Comparison of ENCODE assay signal across 9 cellular contexts in genomic region chr11:71977743-71978418, GRCh38. TPM values are rescaled to one million over a fixed set of nuclear protein-coding genes. Genes with fewer than 3 reads are reported as not detected.
DNase-seq lines count a peak whose midpoint lies in the region; ATAC-seq and TF ChIP-seq lines count a peak whose summit lies in the region.
"Had no signal": no experiment of that assay in that cellular context is flagged by ENCODE, and none has a peak within 500 bp of the region (broad histone marks: within the 10 kb centered on the region; RNA-seq: fewer than 3 reads in every experiment).

No MANE protein-coding gene starts in this region.

- ATAC-seq in gastroesophageal sphincter: peak; percentile 41
- ATAC-seq in GM18502 (IDR thresholded peaks at IDR 0.05; ENCODE audit: poor library complexity, unreplicated experiment): no peak
- ATAC-seq in HG03045 (IDR thresholded peaks at IDR 0.05; ENCODE audit: unreplicated experiment): no peak

- TF ChIP-seq CTCF in HEK293 (tag by site-specific recombination; IDR thresholded peaks at IDR 0.05) (0 out of 2 replicates have a peak, but pooled peaks have one; percentile 33), OCI-LY3 (IDR thresholded peaks at IDR 0.05; ENCODE audit: low read depth, low read length) (peak; percentile 94), gastroesophageal sphincter (IDR thresholded peaks at IDR 0.05) (peak; percentile 50 to 86 (median 76))

- H3K4me1 ChIP-seq in HEK293 (ENCODE audit: control insufficient read depth, insufficient read depth, low read length) (no peaks in the 10 kb centered on the region), OCI-LY3 (ENCODE audit: low read length) (peaks cover 32% of the 10 kb centered on the region), gastroesophageal sphincter (peaks cover 0 to 24% (median 3%) of the 10 kb centered on the region in 3 donors)
- H3K4me1 ChIP-seq: SJSA1 had no signal

- no peaks in the 10 kb centered on the region for H3K27me3 ChIP-seq in OCI-LY3 (ENCODE audit: low read depth, low read length)
- H3K27me3 ChIP-seq in gastroesophageal sphincter: no peaks in the 10 kb centered on the region
- H3K27me3 ChIP-seq: SJSA1 had no signal

- H3K27me3 Mint-ChIP-seq in activated T-helper 2 cell treated with anti-CD3 and anti-CD28 coated beads, Interferon-gamma antibody, Interleukin-2, Interleukin-4, amounts not matched to agents 10 μg/mL and 5 μg/mL and 100 μg/mL, durations not matched to agents 14 hours and 24 hours and 36 hours (ENCODE audit: low read depth): no peaks in the 10 kb centered on the region

- no peaks in the 10 kb centered on the region for H4K20me1 ChIP-seq in OCI-LY3 (ENCODE audit: insufficient read depth, low read length)

- H3K27ac Mint-ChIP-seq in activated T-helper 2 cell treated with anti-CD3 and anti-CD28 coated beads, Interferon-gamma antibody, Interleukin-2, Interleukin-4, amounts not matched to agents 10 μg/mL and 5 μg/mL and 100 μg/mL, durations not matched to agents 14 hours and 24 hours and 36 hours: no peak overlapping the region

- no peaks in the 10 kb centered on the region for H3K9me3 Mint-ChIP-seq in activated T-helper 2 cell treated with anti-CD3 and anti-CD28 coated beads, Interferon-gamma antibody, Interleukin-2, Interleukin-4, amounts not matched to agents 10 μg/mL and 5 μg/mL and 100 μg/mL, durations not matched to agents 14 hours and 24 hours and 36 hours

- H3K4me1 Mint-ChIP-seq in activated T-helper 2 cell treated with anti-CD3 and anti-CD28 coated beads, Interferon-gamma antibody, Interleukin-2, Interleukin-4, amounts not matched to agents 10 μg/mL and 5 μg/mL and 100 μg/mL, durations not matched to agents 14 hours and 24 hours and 36 hours (ENCODE audit: low read depth): peaks cover 2% of the 10 kb centered on the region

- H3K36me3 ChIP-seq in HEK293 (ENCODE audit: control insufficient read depth in 2 of 2, insufficient read depth in 1 of 2, low read length in 2 of 2) (peaks cover 0 to 41% of the 10 kb centered on the region in 2 experiments; a peak in 1 of 3 replicates), OCI-LY3 (replicated peaks; ENCODE audit: low read depth, low read length) (peaks cover 29% of the 10 kb centered on the region), gastroesophageal sphincter (peaks cover 0 to 8% of the 10 kb centered on the region in 2 donors)

- no peak for TF ChIP-seq POLR2A in gastroesophageal sphincter (IDR thresholded peaks at IDR 0.05)

- DNase-seq in COLO829 (ENCODE audit: low spot score) (peak; percentile 56), pons (ENCODE audit: low spot score) (peak; percentile 82)
- peak; percentile 39 for DNase-seq in activated T-helper 2 cell treated with anti-CD3 and anti-CD28 coated beads, Interferon-gamma antibody, Interleukin-2, Interleukin-4, amounts not matched to agents 10 μg/mL and 5 μg/mL and 100 μg/mL, durations not matched to agents 14 hours and 24 hours and 36 hours (ENCODE audit: low spot score)

- H3K27ac ChIP-seq in HEK293 (ENCODE audit: extremely low read depth, low read depth, low read length) (no peak overlapping the region), OCI-LY3 (ENCODE audit: low read length) (peak overlapping the region; percentile 84), gastroesophageal sphincter (no peak overlapping the region)
- H3K27ac ChIP-seq: SJSA1 had no signal

- H3K9ac ChIP-seq in OCI-LY3 (ENCODE audit: low read length): peak overlapping the region; percentile 53

- no peak overlapping the region for H3K4me3 Mint-ChIP-seq in activated T-helper 2 cell treated with anti-CD3 and anti-CD28 coated beads, Interferon-gamma antibody, Interleukin-2, Interleukin-4, amounts not matched to agents 10 μg/mL and 5 μg/mL and 100 μg/mL, durations not matched to agents 14 hours and 24 hours and 36 hours (ENCODE audit: low read depth)

- H3K4me3 ChIP-seq in HEK293 (ENCODE audit: low read depth, low read length): no peak overlapping the region
- H3K4me3 ChIP-seq in OCI-LY3 (ENCODE audit: low read length): peak overlapping the region; percentile 41
- no peak overlapping the region for H3K4me3 ChIP-seq in gastroesophageal sphincter
- H3K4me3 ChIP-seq: SJSA1 had no signal

- POLR2A ChIA-PET in HEK293 (lab: Yijun Ruan, JAX): no interaction called here

- peaks cover 19% of the 10 kb centered on the region for H3K36me3 Mint-ChIP-seq in activated T-helper 2 cell treated with anti-CD3 and anti-CD28 coated beads, Interferon-gamma antibody, Interleukin-2, Interleukin-4, amounts not matched to agents 10 μg/mL and 5 μg/mL and 100 μg/mL, durations not matched to agents 14 hours and 24 hours and 36 hours (ENCODE audit: low read depth)

- TF ChIP-seq EP300 in gastroesophageal sphincter (IDR thresholded peaks at IDR 0.05): no peak

- H3K79me2 ChIP-seq in OCI-LY3 (ENCODE audit: low read length): peaks cover 13% of the 10 kb centered on the region

- no peak overlapping the region for H2AFZ ChIP-seq in OCI-LY3 (ENCODE audit: low read depth, low read length)

- peak overlapping the region; percentile 71 for H3K4me2 ChIP-seq in OCI-LY3 (ENCODE audit: low read length)

- intact Hi-C loops in activated T-helper 2 cell treated with anti-CD3 and anti-CD28 coated beads, Interferon-gamma antibody, Interleukin-2, Interleukin-4, amounts not matched to agents 10 μg/mL and 5 μg/mL and 100 μg/mL, durations not matched to agents 14 hours and 24 hours and 36 hours (cut with micrococcal nuclease): loop anchor here (5.0 kb wide), 2 partner anchors 204 to 454 kb away; partner anchors contain the start of gene CLPB

- H3K9me3 ChIP-seq in HEK293 (ENCODE audit: control insufficient read depth, insufficient read depth, low read depth, low read length) (no peaks in the 10 kb centered on the region), OCI-LY3 (ENCODE audit: insufficient read depth, low read length) (no peaks in the 10 kb centered on the region), gastroesophageal sphincter (no peaks in the 10 kb centered on the region)
- H3K9me3 ChIP-seq: SJSA1 had no signal

- WGBS in gastroesophageal sphincter (ENCODE audit: low coverage in 1 of 2), 2 donors: 37 to 43% methylated on average over 5 to 7 of the region's 7 CpGs

- CTCF ChIA-PET in HEK293 (lab: Yijun Ruan, JAX): interaction anchor here (0.6 to 3.9 kb wide), 53 partner anchors 9 to 464 kb away, joined by 3 to 39 read pairs (median 4); no protein-coding TSS in a partner anchor

TF ChIP-seq in HEK293, 187 proteins besides CTCF, POLR2A, EP300 and RAD21 (continues in another document):
- no peak for TF ChIP-seq ZNF548 (tag by site-specific recombination; IDR thresholded peaks at IDR 0.05)
- TF ChIP-seq ZBTB11 (tag by site-specific recombination; conservative IDR thresholded peaks at IDR 0.05; ENCODE audit: low read depth): no peak
- TF ChIP-seq TCF7L2 (IDR thresholded peaks at IDR 0.05; ENCODE audit: borderline replicate concordance, low read depth, low read length): no peak
- TF ChIP-seq ZNF37A (tag by site-specific recombination; IDR thresholded peaks at IDR 0.05): no peak
- no peak for TF ChIP-seq REPIN1 (tag by site-specific recombination; IDR thresholded peaks at IDR 0.05; ENCODE audit: low read depth)
- peak; percentile 58 for TF ChIP-seq ZNF654 (tag by site-specific recombination; IDR thresholded peaks at IDR 0.05; ENCODE audit: low read depth)

RNA-seq across cellular contexts. Expression of gene IL18BP, which starts 20.8 kb away (rescaled TPM):
- total RNA-seq in activated T-helper 2 cell treated with anti-CD3 and anti-CD28 coated beads, Interferon-gamma antibody, Interleukin-2, Interleukin-4, amounts not matched to agents 10 μg/mL and 5 μg/mL and 100 μg/mL, durations not matched to agents 14 hours and 24 hours and 36 hours: 12.6 and 13.5 TPM in 2 replicates
- total RNA-seq in gastroesophageal sphincter: 1 to 10 TPM; 2.5 to 8.9 (median 6.7) TPM

RNA-seq across cellular contexts. Expression of gene RNF121, which starts 49.0 kb away (rescaled TPM):
- total RNA-seq in activated T-helper 2 cell treated with anti-CD3 and anti-CD28 coated beads, Interferon-gamma antibody, Interleukin-2, Interleukin-4, amounts not matched to agents 10 μg/mL and 5 μg/mL and 100 μg/mL, durations not matched to agents 14 hours and 24 hours and 36 hours: 49.1 and 51.3 TPM in 2 replicates
- total RNA-seq in gastroesophageal sphincter: 10 to 100 TPM; 13.1 to 25.8 (median 21.5) TPM

RNA-seq across cellular contexts. Expression of gene XNDC1N, which starts 49.5 kb away (rescaled TPM):
- total RNA-seq in activated T-helper 2 cell treated with anti-CD3 and anti-CD28 coated beads, Interferon-gamma antibody, Interleukin-2, Interleukin-4, amounts not matched to agents 10 μg/mL and 5 μg/mL and 100 μg/mL, durations not matched to agents 14 hours and 24 hours and 36 hours: 14.7 and 15.1 TPM in 2 replicates
- 10 to 100 TPM in 1 of 4 donors, 1 to 10 TPM in 3; 4.7 to 27.7 (median 7.7) TPM for total RNA-seq in gastroesophageal sphincter

Comparison
In these comparisons a context has a peak if more than half of its experiments do, and no peak if none do; other contexts are left out.
1. CTCF ChIP-seq: peak in every context shown above with its lines; median percentile 94 in OCI-LY3; 76 in gastroesophageal sphincter; 33 in HEK293.